ENCODE assay signal across 9 cellular contexts in the genomic region with DNA sequence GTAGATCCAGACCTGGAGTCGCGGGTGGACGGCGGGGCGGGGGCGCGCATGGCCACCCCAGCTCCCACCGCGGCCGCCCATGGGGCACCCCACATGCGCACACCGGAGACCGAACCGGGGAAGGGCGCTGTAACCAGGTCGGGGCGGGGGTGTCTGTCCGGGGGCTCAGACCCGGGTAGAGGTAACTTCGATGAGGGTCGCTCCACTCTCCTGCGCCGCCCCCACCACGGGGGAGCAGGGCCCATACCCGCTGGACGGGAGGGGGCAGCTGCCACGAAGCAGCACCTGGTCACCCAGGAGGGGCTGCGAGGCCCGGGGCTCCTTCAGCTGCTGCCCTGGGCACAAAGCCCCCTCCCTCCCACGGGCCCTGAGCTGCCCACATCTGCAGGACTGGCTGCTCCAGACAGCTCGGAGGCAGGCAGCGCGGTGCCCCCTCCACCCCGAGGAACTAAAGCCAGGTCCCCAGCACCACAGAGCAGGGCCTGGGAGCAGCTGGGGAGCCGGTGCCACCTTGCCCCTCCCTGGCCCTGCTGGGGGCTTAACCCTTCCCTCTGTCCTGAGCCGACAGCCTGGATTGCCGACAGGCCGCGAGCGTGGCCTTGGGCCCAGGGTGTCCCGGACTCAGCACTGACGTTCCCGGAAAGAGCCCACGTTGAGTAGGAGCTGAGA. TPM values are rescaled to one million over a fixed set of nuclear protein-coding genes. Genes with fewer than 3 reads are reported as not detected.
DNase-seq lines count a peak whose midpoint lies in the region; ATAC-seq and TF ChIP-seq lines count a peak whose summit lies in the region.
"Not testable (repeated sequence)": the region's sequence is repeated elsewhere in the genome, so short reads cannot be mapped to it uniquely, and the experiment has no call there.
"Had no signal": no experiment of that assay in that cellular context is flagged by ENCODE, and none has a peak within 500 bp of the region (broad histone marks: within the 10 kb centered on the region; RNA-seq: fewer than 3 reads in every experiment).

No MANE protein-coding gene starts in this region.

- H3K27me3 Mint-ChIP-seq in MCF 10A (ENCODE audit: insufficient read depth, unreplicated experiment), result not testable (repeated sequence)

- H3K27me3 ChIP-seq in muscle layer of colon (ENCODE audit: control insufficient read depth in 1 of 2, insufficient read depth in 2 of 2, low read length in 2 of 2), result peaks cover 13 to 24% of the 10 kb centered on the region in 2 donors
- not testable (repeated sequence) for H3K27me3 ChIP-seq in smooth muscle cell (ENCODE audit: low read depth)

- H3K79me2 ChIP-seq in smooth muscle cell (ENCODE audit: low read depth), result peaks cover 48% of the 10 kb centered on the region

- peaks cover 16% of the 10 kb centered on the region for H3K36me3 Mint-ChIP-seq in MCF 10A (ENCODE audit: insufficient read depth, unreplicated experiment)

- H3K27ac Mint-ChIP-seq in MCF 10A (ENCODE audit: low read depth, unreplicated experiment), result peak overlapping the region; percentile 96

- POLR2A ChIA-PET in AG04449 (lab: Yijun Ruan, JAX), result not testable (repeated sequence)
- POLR2A ChIA-PET in MCF 10A (lab: Yijun Ruan, JAX), result interaction anchor here (0.7 to 1.7 kb wide), 5 partner anchors 9 to 113 kb away, joined by 3 to 27 read pairs (median 4); a partner anchor contains a TSS

- H3F3A ChIP-seq in smooth muscle cell (ENCODE audit: low read depth), result not testable (repeated sequence)

- peak overlapping the region; percentile 96 for H3K27ac ChIP-seq in muscle layer of colon (ENCODE audit: low read depth, low read length)
- H3K27ac ChIP-seq in smooth muscle cell (ENCODE audit: low read depth), result not testable (repeated sequence)

- peak overlapping the region; percentile 87 for H3K9ac ChIP-seq in muscle layer of colon (ENCODE audit: low read length)
- H3K9ac ChIP-seq in smooth muscle cell (ENCODE audit: low read depth), result not testable (repeated sequence)

- CTCF ChIA-PET in AG04449 (lab: Yijun Ruan, JAX), result interaction anchor here (1.3 to 1.4 kb wide), 3 partner anchors 10 to 13 kb away, joined by 4 to 6 read pairs (median 6); no protein-coding TSS in a partner anchor
- CTCF ChIA-PET in MCF 10A (lab: Yijun Ruan, JAX), result not testable (repeated sequence)

- not testable (repeated sequence) for H3K4me1 ChIP-seq in muscle layer of colon (ENCODE audit: insufficient read depth, low read length)
- H3K4me1 ChIP-seq in smooth muscle cell (ENCODE audit: low read depth), result peaks cover 21% of the 10 kb centered on the region

- 4% methylated on average over 13 of the region's 44 CpGs for WGBS in smooth muscle cell (ENCODE audit: low lambda C conversion rate)

- H3K9me3 ChIP-seq in muscle layer of colon (ENCODE audit: low read length); smooth muscle cell (replicated peaks; ENCODE audit: low read depth): not testable (repeated sequence)

- H3K9me3 Mint-ChIP-seq in MCF 10A (ENCODE audit: unreplicated experiment), result not testable (repeated sequence)

- H3K36me3 ChIP-seq in muscle layer of colon (ENCODE audit: insufficient read depth, low read length); smooth muscle cell (ENCODE audit: low read depth): not testable (repeated sequence)

- ATAC-seq in GM21381 (IDR thresholded peaks at IDR 0.05; ENCODE audit: unreplicated experiment), result peak; percentile 14
- ATAC-seq in HG03442 (IDR thresholded peaks at IDR 0.05; ENCODE audit: unreplicated experiment), result peak; percentile 11
- peak; percentile 38 for ATAC-seq in Right ventricle myocardium inferior

- peak overlapping the region; percentile 92 for H3K4me2 ChIP-seq in smooth muscle cell

- H3K4me3 ChIP-seq in AG04449 (ENCODE audit: low read depth, low read length) (peak overlapping the region; percentile 71), muscle layer of colon (ENCODE audit: low read depth in 1 of 2, low read length in 2 of 2) (peak overlapping the region; percentile 76 to 84), smooth muscle cell (peak overlapping the region; percentile 72)

- not testable (repeated sequence) for H2AFZ ChIP-seq in smooth muscle cell (ENCODE audit: low read depth)

- intact Hi-C loops in MCF 10A (cut with micrococcal nuclease); Right ventricle myocardium inferior (cut with DNase I): not testable (repeated sequence)

- peak overlapping the region; percentile 97 for H3K4me3 Mint-ChIP-seq in MCF 10A (ENCODE audit: unreplicated experiment)

- TF ChIP-seq CTCF in AG04449 (IDR thresholded peaks at IDR 0.05; ENCODE audit: insufficient read depth, low read length, missing control alignments); MCF 10A (IDR thresholded peaks at IDR 0.05; ENCODE audit: unreplicated experiment); smooth muscle cell (IDR thresholded peaks at IDR 0.05; ENCODE audit: borderline replicate concordance, insufficient read depth, poor library complexity, severe bottlenecking): not testable (repeated sequence)

- DNase-seq in AG04449 (ENCODE audit: low read depth, low spot score); MCF 10A (ENCODE audit: unreplicated experiment); smooth muscle cell (lab: John Stamatoyannopoulos, UW; ENCODE audit: unreplicated experiment): not testable (repeated sequence)
- DNase-seq in activated CD4-positive, alpha-beta T cell treated with anti-CD3 and anti-CD28 coated beads for 48 hours, result peak; percentile 45
- DNase-seq in Right ventricle myocardium inferior (ENCODE audit: missing footprints), result peak; percentile 73

- H4K20me1 ChIP-seq in smooth muscle cell (ENCODE audit: low read depth), result peaks cover 29% of the 10 kb centered on the region

- H3K4me1 Mint-ChIP-seq in MCF 10A (ENCODE audit: insufficient read depth, unreplicated experiment), result not testable (repeated sequence)

- not testable (repeated sequence) for BruUV-seq in MCF 10A (replicated peaks; lab: Mats Ljungman, UMichigan)

RNA-seq across cellular contexts. Expression of a gene that starts 1.7 kb away (rescaled TPM):
- 415 and 497 TPM in 2 replicates for total RNA-seq in MCF 10A (2022)
- 401 TPM for total RNA-seq in Right ventricle myocardium inferior
- 392 and 393 TPM in 2 replicates for total RNA-seq in smooth muscle cell
- polyA plus RNA-seq in smooth muscle cell, result 3,295 and 4,132 TPM in 2 replicates

RNA-seq across cellular contexts. Expression of a gene that starts 5.1 kb away (rescaled TPM):
- 1.8 and 4.8 TPM in 2 replicates for total RNA-seq in MCF 10A (2022)
- total RNA-seq in Right ventricle myocardium inferior, result 125 TPM
- 355 TPM in 2 replicates for total RNA-seq in smooth muscle cell
- 599 and 726 TPM in 2 replicates for polyA plus RNA-seq in smooth muscle cell

RNA-seq across cellular contexts. Expression of a gene that starts 11.3 kb away (rescaled TPM):
- total RNA-seq in MCF 10A (2022) (288 and 314 TPM in 2 replicates), Right ventricle myocardium inferior (253 TPM), smooth muscle cell (210 and 211 TPM in 2 replicates)
- 1,227 and 1,486 TPM in 2 replicates for polyA plus RNA-seq in smooth muscle cell

RNA-seq across cellular contexts. Expression of a gene that starts 19.6 kb away (rescaled TPM):
- total RNA-seq in MCF 10A (2022) (not detected in 2 replicates), Right ventricle myocardium inferior (not detected), smooth muscle cell (not detected in 2 replicates)
- not detected in 2 replicates for polyA plus RNA-seq in smooth muscle cell
- total RNA-seq: M059J had no signal

RNA-seq across cellular contexts. Expression of a gene that starts 30.0 kb away (rescaled TPM):
- 6.3 and 8.5 TPM in 2 replicates for total RNA-seq in MCF 10A (2022)
- total RNA-seq in Right ventricle myocardium inferior, result 10.0 TPM
- total RNA-seq in smooth muscle cell, result 8.6 and 18.2 TPM in 2 replicates
- polyA plus RNA-seq in smooth muscle cell, result 16.6 and 24.3 TPM in 2 replicates

Comparison
In these comparisons a context has a peak if more than half of its experiments do, and no peak if none do; other contexts are left out.
1. RNA of a gene that starts 5.1 kb away (total RNA-seq): 355 TPM in smooth muscle cell and 125 TPM in Right ventricle myocardium inferior (single experiment); 1.8 to 4.8 TPM in MCF 10A; every median in the first group is over 10 times any median in the second.
2. Peak in every context shown above with its lines, with median percentiles within 50 percentile points of each other: H3K4me3 ChIP-seq and ATAC-seq.